In genomic region chr6:4861564-4861963, GRCh38 we compare ENCODE assay signal across 1 cellular context.
TF ChIP-seq lines count a peak whose summit lies in the region.

No MANE protein-coding gene starts in this region.

TF ChIP-seq in GM23338, 12 proteins besides CTCF, POLR2A, EP300 and RAD21 (continued from another document):
- TF ChIP-seq JUNB (IDR thresholded peaks at IDR 0.05; ENCODE audit: unreplicated experiment) = no peak
